ENCODE assay signal across 9 cellular contexts in the genomic region with DNA sequence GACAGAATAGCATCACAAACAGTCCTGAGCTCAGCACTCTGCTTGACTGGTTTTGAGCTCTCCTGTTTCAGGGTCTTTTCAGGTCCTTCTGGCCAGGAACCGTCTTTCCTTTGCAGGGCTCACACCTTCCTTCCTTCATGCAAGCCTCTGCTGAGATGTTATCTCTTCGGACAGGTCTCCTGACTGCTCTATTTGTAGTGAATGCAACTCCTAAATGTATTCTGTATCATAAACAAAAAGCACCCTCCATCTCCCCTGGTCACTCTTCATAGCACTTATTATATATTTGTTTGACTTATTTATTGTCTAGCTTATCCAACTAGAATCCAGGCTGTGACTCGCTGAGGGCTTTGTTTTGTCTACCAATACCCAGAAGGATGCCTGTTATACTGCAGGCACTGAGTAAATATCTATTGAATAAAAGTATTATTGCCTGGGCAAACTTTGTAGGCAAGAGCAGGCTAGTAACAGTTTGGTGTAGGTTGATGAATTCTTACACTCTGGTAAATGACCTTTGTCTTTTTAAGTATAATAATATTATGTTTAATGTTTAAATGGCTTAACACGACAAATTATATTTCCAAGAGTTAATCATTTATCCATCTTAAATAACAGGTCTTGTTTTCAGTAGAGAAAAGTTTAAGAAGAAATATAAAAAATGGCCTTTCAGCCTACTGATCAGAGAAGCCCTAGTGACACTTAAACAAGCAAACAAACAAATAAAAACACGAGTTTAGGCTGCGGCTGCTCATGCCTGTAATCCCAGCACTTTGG.
A peak's percentile ranks its signal among the peaks of the same experiment; 100 is the strongest.
DNase-seq lines count a peak whose midpoint lies in the region; ATAC-seq and TF ChIP-seq lines count a peak whose summit lies in the region.
"Had no signal": no experiment of that assay in that cellular context is flagged by ENCODE, and none has a peak within 500 bp of the region (broad histone marks: within the 10 kb centered on the region; RNA-seq: fewer than 3 reads in every experiment).

No MANE protein-coding gene starts in this region.

- no peak for DNase-seq in stimulated activated naive CD8-positive, alpha-beta T cell treated with anti-CD3 and anti-CD28 coated beads, Interleukin-15, Interleukin-2, amounts not matched to agents 100 U/mL and 50 U/mL, for 24 hours
- no peak for DNase-seq in activated B cell treated with CpG ODN at 0.5 μM for 24 hours
- DNase-seq in mesendoderm = peak; percentile 55
- no peak for DNase-seq in left lung
- DNase-seq in epidermal melanocyte (ENCODE audit: insufficient read length, low spot score) = no peak
- no peak for DNase-seq in NCI-H1048 (lab: John Stamatoyannopoulos, UW)

- no CpG with 5 or more reads among the region's 6 CpGs for WGBS in mesendoderm (ENCODE audit: extremely low coverage, insufficient coverage, low lambda C conversion rate)

- no peaks in the 10 kb centered on the region for H3K27me3 Mint-ChIP-seq in stimulated activated naive CD8-positive, alpha-beta T cell treated with anti-CD3 and anti-CD28 coated beads, Interleukin-15, Interleukin-2, amounts not matched to agents 100 ng/mL and 50 ng/mL, for 24 hours
- H3K27me3 Mint-ChIP-seq in activated B cell treated with CpG ODN at 0.5 μM for 24 hours = no peaks in the 10 kb centered on the region

- H3K79me1 ChIP-seq in mesendoderm (ENCODE audit: low read length) = no peaks in the 10 kb centered on the region

- CTCF ChIA-PET in activated B cell treated with CpG ODN at 0.5 μM for 24 hours (lab: Charles Lee) = interaction anchor here (0.7 to 1.6 kb wide), 15 partner anchors 8 to 292 kb away, joined by 3 to 9 read pairs (median 3); no protein-coding TSS in a partner anchor

- no peak for ATAC-seq in stimulated activated naive CD8-positive, alpha-beta T cell treated with anti-CD3 and anti-CD28 coated beads, Interleukin-15, Interleukin-2, amounts not matched to agents 100 U/mL and 50 U/mL, for 24 hours
- no peak for ATAC-seq in activated B cell treated with CpG ODN at 0.5 μM for 24 hours (ENCODE audit: low read depth)
- ATAC-seq in left lung = no peak
- ATAC-seq in HG03097 (IDR thresholded peaks at IDR 0.05; ENCODE audit: low FRiP score, unreplicated experiment) = no peak

- H3K36me3 ChIP-seq in mesendoderm (ENCODE audit: control insufficient read depth, insufficient read depth, low read length) (no peaks in the 10 kb centered on the region), left lung (no peaks in the 10 kb centered on the region)
- H3K36me3 ChIP-seq: cardiac muscle cell had no signal

- peaks cover 10% of the 10 kb centered on the region for H3K4me1 ChIP-seq in mesendoderm (ENCODE audit: control insufficient read depth, low read depth, low read length)
- peaks cover 10 to 37% of the 10 kb centered on the region in 2 donors for H3K4me1 ChIP-seq in left lung

- no peak overlapping the region for H3K23ac ChIP-seq in mesendoderm (ENCODE audit: low read length)

- peak overlapping the region; percentile 68 for H3K27ac Mint-ChIP-seq in stimulated activated naive CD8-positive, alpha-beta T cell treated with anti-CD3 and anti-CD28 coated beads, Interleukin-15, Interleukin-2, amounts not matched to agents 100 ng/mL and 50 ng/mL, for 24 hours
- H3K27ac Mint-ChIP-seq in activated B cell treated with CpG ODN at 0.5 μM for 24 hours = peak overlapping the region; percentile 85

- H4K8ac ChIP-seq in mesendoderm (ENCODE audit: low read depth, low read length) = no peak overlapping the region

- H2BK5ac ChIP-seq in mesendoderm (ENCODE audit: low read length) = no peak overlapping the region

- POLR2A ChIA-PET in activated B cell treated with CpG ODN at 0.5 μM for 24 hours (lab: Charles Lee) = interaction anchor here (0.6 to 1.3 kb wide), 4 partner anchors 45 to 291 kb away, joined by 3 to 4 read pairs (median 3); no protein-coding TSS in a partner anchor

- H3K9me3 Mint-ChIP-seq in stimulated activated naive CD8-positive, alpha-beta T cell treated with anti-CD3 and anti-CD28 coated beads, Interleukin-15, Interleukin-2, amounts not matched to agents 100 ng/mL and 50 ng/mL, for 24 hours = no peaks in the 10 kb centered on the region
- no peaks in the 10 kb centered on the region for H3K9me3 Mint-ChIP-seq in activated B cell treated with CpG ODN at 0.5 μM for 24 hours

- intact Hi-C loops in activated B cell treated with CpG ODN at 0.5 μM for 24 hours (cut with micrococcal nuclease) = loop anchor here (1.0 kb wide), 1 partner anchor 457 kb away; no protein-coding TSS in a partner anchor
- intact Hi-C loops in left lung (cut with DNase I) = no loop called here

- H3K4me2 ChIP-seq in mesendoderm (ENCODE audit: low read length) = no peak overlapping the region

- no peaks in the 10 kb centered on the region for H3K9me3 ChIP-seq in left lung

- H2AK5ac ChIP-seq in mesendoderm (ENCODE audit: low read length) = no peak overlapping the region

- TF ChIP-seq CTCF in activated B cell treated with CpG ODN at 0.5 μM for 24 hours (IDR thresholded peaks at IDR 0.05) (no peak), left lung (IDR thresholded peaks at IDR 0.05) (no peak)

- no peak overlapping the region for H4K5ac ChIP-seq in mesendoderm (ENCODE audit: low read length)

- no peak overlapping the region for H3K4me3 ChIP-seq in mesendoderm (ENCODE audit: low read length)
- H3K4me3 ChIP-seq in left lung = no peak overlapping the region
- H3K4me3 ChIP-seq: cardiac muscle cell had no signal

- peak overlapping the region; percentile 36 for H2BK15ac ChIP-seq in mesendoderm (replicated peaks; ENCODE audit: low read depth)

- no peaks in the 10 kb centered on the region for H3K79me2 ChIP-seq in mesendoderm (ENCODE audit: control insufficient read depth, insufficient read depth, low read length)

- H3K18ac ChIP-seq in mesendoderm (ENCODE audit: low read length) = peak overlapping the region; percentile 51

- no peak overlapping the region for H3K4me3 Mint-ChIP-seq in stimulated activated naive CD8-positive, alpha-beta T cell treated with anti-CD3 and anti-CD28 coated beads, Interleukin-15, Interleukin-2, amounts not matched to agents 100 ng/mL and 50 ng/mL, for 24 hours
- H3K4me3 Mint-ChIP-seq in activated B cell treated with CpG ODN at 0.5 μM for 24 hours = no peak overlapping the region

- H3K27me3 ChIP-seq in mesendoderm (ENCODE audit: insufficient read depth, low read length, poor library complexity) (no peaks in the 10 kb centered on the region), left lung (no peaks in the 10 kb centered on the region)
- H3K27me3 ChIP-seq: cardiac muscle cell had no signal

- no peak overlapping the region for H3K9ac ChIP-seq in mesendoderm (ENCODE audit: low read length)

- H3K36me3 Mint-ChIP-seq in stimulated activated naive CD8-positive, alpha-beta T cell treated with anti-CD3 and anti-CD28 coated beads, Interleukin-15, Interleukin-2, amounts not matched to agents 100 ng/mL and 50 ng/mL, for 24 hours (ENCODE audit: low read depth) = no peaks in the 10 kb centered on the region
- H3K36me3 Mint-ChIP-seq in activated B cell treated with CpG ODN at 0.5 μM for 24 hours (ENCODE audit: low read depth) = no peaks in the 10 kb centered on the region

- H3K4me1 Mint-ChIP-seq in stimulated activated naive CD8-positive, alpha-beta T cell treated with anti-CD3 and anti-CD28 coated beads, Interleukin-15, Interleukin-2, amounts not matched to agents 100 ng/mL and 50 ng/mL, for 24 hours (ENCODE audit: low read depth) = peaks cover 81% of the 10 kb centered on the region
- peaks cover 62% of the 10 kb centered on the region for H3K4me1 Mint-ChIP-seq in activated B cell treated with CpG ODN at 0.5 μM for 24 hours

- H3K4ac ChIP-seq in mesendoderm (ENCODE audit: low read depth, low read length) = no peak overlapping the region

- H3K27ac ChIP-seq in mesendoderm (ENCODE audit: low read depth, low read length) (no peak overlapping the region), left lung (no peak overlapping the region)

- H3K56ac ChIP-seq in mesendoderm (ENCODE audit: low read length) = no peak overlapping the region

- H2BK120ac ChIP-seq in mesendoderm (ENCODE audit: low read depth, low read length) = no peak overlapping the region
